1 cellular context compared by ENCODE assay signal in the genomic region with DNA sequence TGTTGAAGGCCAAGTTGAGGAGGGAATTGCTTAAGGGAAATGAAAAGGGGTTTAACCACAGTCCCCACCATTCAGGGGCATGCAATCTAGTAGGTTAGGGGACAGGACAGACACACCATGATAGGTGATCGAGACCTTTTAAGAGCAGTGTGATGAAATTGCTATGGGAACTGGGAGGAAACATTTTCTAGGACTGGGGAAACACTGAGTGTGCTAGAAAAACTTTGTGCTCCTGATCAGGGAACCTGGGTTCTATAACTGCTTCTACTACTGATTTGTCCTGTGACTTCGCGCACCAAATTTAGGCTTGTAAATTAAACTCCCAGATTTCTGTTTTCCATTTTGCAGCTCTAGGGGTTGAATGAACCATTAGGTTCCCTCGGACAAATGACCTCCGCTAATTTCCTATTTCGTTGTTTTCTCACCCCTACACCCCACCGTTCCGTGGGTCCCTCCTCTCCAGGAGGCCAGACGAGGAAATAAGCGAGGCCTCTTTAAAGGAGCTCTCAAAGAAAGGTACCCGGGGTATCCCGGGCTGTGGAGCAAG.
TF ChIP-seq lines count a peak whose summit lies in the region.

No MANE protein-coding gene starts in this region.

TF ChIP-seq in H1, 55 proteins besides CTCF, POLR2A, EP300 and RAD21:
- TF ChIP-seq RFX5 (IDR thresholded peaks at IDR 0.05; ENCODE audit: borderline replicate concordance, low read depth, low read length) (no peak), TCF12 (IDR thresholded peaks at IDR 0.05; ENCODE audit: low read depth, low read length) (no peak), RXRA (IDR thresholded peaks at IDR 0.05; ENCODE audit: insufficient read depth, low read depth, low read length) (no peak), RBBP5 (IDR thresholded peaks at IDR 0.05; ENCODE audit: borderline replicate concordance, low read depth, low read length) (no peak), ZNF274 (IDR thresholded peaks at IDR 0.05; ENCODE audit: borderline replicate concordance, extremely low read depth, low read length) (no peak), HDAC2 (IDR thresholded peaks at IDR 0.05; ENCODE audit: borderline replicate concordance in 1 of 2, low read depth in 2 of 2, low read length in 2 of 2) (no peak; a peak in 1 of 4 replicates), TEAD4 (IDR thresholded peaks at IDR 0.05; ENCODE audit: low read depth, low read length) (no peak), JUN (IDR thresholded peaks at IDR 0.05; ENCODE audit: low read depth, low read length) (no peak), EGR1 (IDR thresholded peaks at IDR 0.05; ENCODE audit: borderline replicate concordance, low read depth, low read length) (no peak), CHD2 (IDR thresholded peaks at IDR 0.05; ENCODE audit: low read length) (no peak), SAP30 (IDR thresholded peaks at IDR 0.05; ENCODE audit: insufficient read depth, insufficient replicate concordance, low read length) (no peak), TAF7 (optimal IDR thresholded peaks at IDR 0.05; ENCODE audit: borderline replicate concordance, low read depth, low read length) (no peak), GABPA (IDR thresholded peaks at IDR 0.05; ENCODE audit: borderline replicate concordance, insufficient read depth, low read length) (no peak), ATF3 (IDR thresholded peaks at IDR 0.05; ENCODE audit: insufficient read depth, low read depth, low read length) (no peak), TAF1 (IDR thresholded peaks at IDR 0.05; ENCODE audit: low read depth, low read length) (no peak), CBX5 (IDR thresholded peaks at IDR 0.05; ENCODE audit: low read depth, low read length) (no peak), E2F6 (IDR thresholded peaks at IDR 0.05) (no peak), KDM5A (IDR thresholded peaks at IDR 0.05; ENCODE audit: low read length) (no peak)
- TF ChIP-seq, protein P1, sequence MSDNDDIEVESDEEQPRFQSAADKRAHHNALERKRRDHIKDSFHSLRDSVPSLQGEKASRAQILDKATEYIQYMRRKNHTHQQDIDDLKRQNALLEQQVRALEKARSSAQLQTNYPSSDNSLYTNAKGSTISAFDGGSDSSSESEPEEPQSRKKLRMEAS (IDR thresholded peaks at IDR 0.05), result no peak
- TF ChIP-seq, protein P2, sequence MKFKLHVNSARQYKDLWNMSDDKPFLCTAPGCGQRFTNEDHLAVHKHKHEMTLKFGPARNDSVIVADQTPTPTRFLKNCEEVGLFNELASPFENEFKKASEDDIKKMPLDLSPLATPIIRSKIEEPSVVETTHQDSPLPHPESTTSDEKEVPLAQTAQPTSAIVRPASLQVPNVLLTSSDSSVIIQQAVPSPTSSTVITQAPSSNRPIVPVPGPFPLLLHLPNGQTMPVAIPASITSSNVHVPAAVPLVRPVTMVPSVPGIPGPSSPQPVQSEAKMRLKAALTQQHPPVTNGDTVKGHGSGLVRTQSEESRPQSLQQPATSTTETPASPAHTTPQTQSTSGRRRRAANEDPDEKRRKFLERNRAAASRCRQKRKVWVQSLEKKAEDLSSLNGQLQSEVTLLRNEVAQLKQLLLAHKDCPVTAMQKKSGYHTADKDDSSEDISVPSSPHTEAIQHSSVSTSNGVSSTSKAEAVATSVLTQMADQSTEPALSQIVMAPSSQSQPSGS (IDR thresholded peaks at IDR 0.05; ENCODE audit: low read length), result no peak
